In the genomic region with DNA sequence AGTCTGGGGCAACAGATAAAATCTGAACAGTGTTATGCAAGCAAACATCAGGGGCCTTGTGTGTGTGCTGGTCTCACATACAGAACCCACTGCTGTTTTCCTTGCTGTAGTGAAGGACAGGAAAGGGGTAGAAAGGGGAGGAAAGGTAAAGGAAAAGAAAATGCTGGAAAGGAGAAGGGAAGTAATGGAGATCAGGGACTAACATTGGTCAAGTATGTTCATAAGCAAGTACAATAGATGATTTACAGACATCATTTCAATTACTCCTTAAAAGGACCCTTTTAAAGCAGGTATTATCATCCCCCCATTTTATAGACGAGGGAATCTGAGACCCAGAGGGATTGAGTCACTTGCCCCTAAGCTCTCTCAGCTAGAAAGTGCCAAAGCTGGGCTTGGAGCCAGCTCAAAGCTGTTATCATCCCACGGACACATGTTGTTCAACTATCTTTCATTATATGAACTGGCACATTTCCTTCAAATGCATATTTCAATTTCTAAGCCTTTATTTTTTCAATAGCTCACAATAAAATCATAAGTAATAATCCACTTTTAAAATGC, we compare ENCODE assay signal across 13 cellular contexts.
DNase-seq lines count a peak whose midpoint lies in the region; ATAC-seq, FAIRE-seq and TF ChIP-seq lines count a peak whose summit lies in the region.
"Had no signal": no experiment of that assay in that cellular context is flagged by ENCODE, and none has a peak within 500 bp of the region (broad histone marks: within the 10 kb centered on the region; RNA-seq: fewer than 3 reads in every experiment).

No MANE protein-coding gene starts in this region.

- DNase-seq in Ammon's horn (ENCODE audit: low spot score) (peak; percentile 70), MG63 (peak; percentile 83), bronchial epithelial cell (ENCODE audit: low read depth) (peak; percentile 54), hepatocyte (ENCODE audit: low spot score) (no peak), dedifferentiated amniotic fluid mesenchymal stem cell (ENCODE audit: extremely low spot score) (no peak), NCI-H774 (lab: John Stamatoyannopoulos, UW) (no peak)
- DNase-seq in activated CD4-positive, CD25-positive, alpha-beta regulatory T cell treated with anti-CD3 and anti-CD28 coated beads, Interleukin-2, amount 50 U/mL, for 72 hours, result no peak
- DNase-seq: activated CD8-positive, alpha-beta T cell treated with anti-CD3 and anti-CD28 coated beads for 36 hours; NCI-H2029 treated with DMSO at 0.1 percent for 48 hours; T-helper 2 cell had no signal

- no peaks in the 10 kb centered on the region for H4K20me1 ChIP-seq in hepatocyte (ENCODE audit: insufficient read depth, poor library complexity, severe bottlenecking)

- H3K27ac ChIP-seq in hepatocyte, result peak overlapping the region; percentile 22
- H3K27ac ChIP-seq: gastroesophageal sphincter had no signal

- no peaks in the 10 kb centered on the region for H3K27me3 ChIP-seq in MG63
- H3K27me3 ChIP-seq in bronchial epithelial cell (ENCODE audit: control insufficient read depth, insufficient read depth, low read length), result no peaks in the 10 kb centered on the region
- no peaks in the 10 kb centered on the region for H3K27me3 ChIP-seq in hepatocyte
- H3K27me3 ChIP-seq: gastroesophageal sphincter had no signal

- H3K36me3 ChIP-seq in MG63 (no peaks in the 10 kb centered on the region), bronchial epithelial cell (ENCODE audit: control insufficient read depth, insufficient read depth, low read length) (no peaks in the 10 kb centered on the region), hepatocyte (replicated peaks; ENCODE audit: insufficient read depth, low read depth) (no peaks in the 10 kb centered on the region)
- H3K36me3 ChIP-seq: gastroesophageal sphincter had no signal

- WGBS in hepatocyte (ENCODE audit: low lambda C conversion rate, missing lambda C conversion rate), result 31% methylated on average over 2 of the region's 2 CpGs

- no peak for FAIRE-seq in bronchial epithelial cell (lab: Jason Lieb, UNC)
- FAIRE-seq: G401.6 had no signal

- no peaks in the 10 kb centered on the region for H3K9me2 ChIP-seq in hepatocyte (replicated peaks; ENCODE audit: insufficient read depth)

- no peaks in the 10 kb centered on the region for H3K4me1 ChIP-seq in hepatocyte (ENCODE audit: insufficient read depth)
- H3K4me1 ChIP-seq: gastroesophageal sphincter had no signal

- no peak overlapping the region for H2AFZ ChIP-seq in hepatocyte

- H3K4me2 ChIP-seq in hepatocyte, result no peak overlapping the region

- ATAC-seq in activated CD4-positive, CD25-positive, alpha-beta regulatory T cell treated with anti-CD3 and anti-CD28 coated beads, Interleukin-2, amount 50 U/mL, for 24 hours, result no peak
- ATAC-seq: activated CD8-positive, alpha-beta T cell treated with anti-CD3 and anti-CD28 coated beads for 36 hours; gastroesophageal sphincter had no signal

- TF ChIP-seq CTCF in bronchial epithelial cell (IDR thresholded peaks at IDR 0.05; ENCODE audit: insufficient read depth, low read length, severe bottlenecking) (no peak), hepatocyte (IDR thresholded peaks at IDR 0.05; ENCODE audit: poor library complexity) (no peak)

- no peak overlapping the region for H3K4me3 ChIP-seq in MG63
- H3K4me3 ChIP-seq in bronchial epithelial cell (ENCODE audit: low read depth, low read length), result no peak overlapping the region
- H3K4me3 ChIP-seq in hepatocyte, result no peak overlapping the region
- H3K4me3 ChIP-seq: gastroesophageal sphincter had no signal

- H3K79me2 ChIP-seq in hepatocyte, result no peaks in the 10 kb centered on the region

- H3K9me3 ChIP-seq in MG63, result no peaks in the 10 kb centered on the region
- no peaks in the 10 kb centered on the region for H3K9me3 ChIP-seq in hepatocyte (ENCODE audit: low read depth)
- H3K9me3 ChIP-seq: gastroesophageal sphincter had no signal

Comparison
In these comparisons a context has a peak if more than half of its experiments do, and no peak if none do; other contexts are left out.
1. DNase-seq: peak in Ammon's horn (single experiment), MG63 (single experiment) and bronchial epithelial cell (single experiment); none in hepatocyte (single experiment), dedifferentiated amniotic fluid mesenchymal stem cell (single experiment), NCI-H774 (single experiment) and activated CD4-positive, CD25-positive, alpha-beta regulatory T cell treated with anti-CD3 and anti-CD28 coated beads, Interleukin-2, amount 50 U/mL, for 72 hours (single experiment).